In the genomic region with DNA sequence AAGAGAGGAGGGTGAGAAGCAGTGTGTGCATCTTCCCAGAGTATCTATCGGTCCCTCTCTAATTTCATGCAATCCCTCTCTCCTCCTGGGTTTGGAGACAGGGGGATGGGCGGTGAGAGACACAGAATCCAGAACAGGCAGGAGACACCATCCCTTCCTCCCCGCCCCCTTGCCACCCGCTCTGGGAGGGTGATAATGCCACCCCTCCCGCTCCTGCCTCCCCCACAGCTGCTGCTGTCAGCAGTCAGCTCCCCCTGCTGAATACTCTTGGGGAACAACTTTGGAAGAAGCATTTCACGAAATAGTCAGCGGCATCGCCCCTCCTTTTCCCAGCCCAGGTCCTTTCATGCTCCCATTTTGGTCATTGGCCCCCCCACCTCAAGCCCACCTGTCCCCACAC, we compare ENCODE assay signal across 1 cellular context.
TF ChIP-seq lines count a peak whose summit lies in the region.

No MANE protein-coding gene starts in this region.

TF ChIP-seq in K562, 482 proteins besides CTCF, POLR2A, EP300 and RAD21:
- TF ChIP-seq GATA2 (CRISPR knock-in tag; IDR thresholded peaks at IDR 0.05), result no peak
- TF ChIP-seq, protein P1, sequence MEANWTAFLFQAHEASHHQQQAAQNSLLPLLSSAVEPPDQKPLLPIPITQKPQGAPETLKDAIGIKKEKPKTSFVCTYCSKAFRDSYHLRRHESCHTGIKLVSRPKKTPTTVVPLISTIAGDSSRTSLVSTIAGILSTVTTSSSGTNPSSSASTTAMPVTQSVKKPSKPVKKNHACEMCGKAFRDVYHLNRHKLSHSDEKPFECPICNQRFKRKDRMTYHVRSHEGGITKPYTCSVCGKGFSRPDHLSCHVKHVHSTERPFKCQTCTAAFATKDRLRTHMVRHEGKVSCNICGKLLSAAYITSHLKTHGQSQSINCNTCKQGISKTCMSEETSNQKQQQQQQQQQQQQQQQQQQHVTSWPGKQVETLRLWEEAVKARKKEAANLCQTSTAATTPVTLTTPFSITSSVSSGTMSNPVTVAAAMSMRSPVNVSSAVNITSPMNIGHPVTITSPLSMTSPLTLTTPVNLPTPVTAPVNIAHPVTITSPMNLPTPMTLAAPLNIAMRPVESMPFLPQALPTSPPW (CRISPR knock-in tag; IDR thresholded peaks at IDR 0.05), result peak; percentile 23; the same call in 1 of the 2 replicates
